Comparison of ENCODE assay signal across 8 cellular contexts in genomic region chr7:143380264-143380645, GRCh38. TPM values are rescaled to one million over a fixed set of nuclear protein-coding genes. Genes with fewer than 3 reads are reported as not detected.
DNase-seq lines count a peak whose midpoint lies in the region; ATAC-seq and FAIRE-seq lines count a peak whose summit lies in the region.

No MANE protein-coding gene starts in this region.

- peak; percentile 59 for ATAC-seq in HG03432 (IDR thresholded peaks at IDR 0.05; ENCODE audit: unreplicated experiment)
- ATAC-seq in activated CD8-positive, alpha-beta T cell treated with anti-CD3 and anti-CD28 coated beads, Interleukin-2, amount 10 ng/mL, durations not matched to agents 7 days and 5 days: peak; percentile 53

- peak overlapping the region; percentile 84 for H3K27ac ChIP-seq in BLaER1

- CTCF ChIA-PET in activated CD8-positive, alpha-beta T cell treated with anti-CD3 and anti-CD28 coated beads, Interleukin-2, amount 10 ng/mL, durations not matched to agents 7 days and 5 days (lab: Charles Lee): interaction anchor here (0.6 to 2.9 kb wide), 27 partner anchors 8 to 164 kb away, joined by 3 to 40 read pairs (median 6); partner anchors contain the start of genes CASP2 and EPHA1

- H3K9me3 ChIP-seq in BLaER1: no peaks in the 10 kb centered on the region

- peak overlapping the region; percentile 91 for H3K27ac Mint-ChIP-seq in activated CD8-positive, alpha-beta T cell treated with anti-CD3 and anti-CD28 coated beads, Interleukin-2, amount 10 ng/mL, durations not matched to agents 7 days and 5 days

- POLR2A ChIA-PET in activated CD8-positive, alpha-beta T cell treated with anti-CD3 and anti-CD28 coated beads, Interleukin-2, amount 10 ng/mL, durations not matched to agents 7 days and 5 days (lab: Charles Lee): interaction anchor here (0.7 to 1.8 kb wide), 16 partner anchors 8 to 573 kb away, joined by 3 to 18 read pairs (median 4); partner anchors contain the start of gene GSTK1

- H3K4me1 Mint-ChIP-seq in activated CD8-positive, alpha-beta T cell treated with anti-CD3 and anti-CD28 coated beads, Interleukin-2, amount 10 ng/mL, durations not matched to agents 7 days and 5 days (ENCODE audit: low read depth): peaks cover 38% of the 10 kb centered on the region

- peaks cover 30% of the 10 kb centered on the region; the same call in 1 of the 2 replicates for H4K20me1 ChIP-seq in BLaER1

- FAIRE-seq in GM19239 (lab: Jason Lieb, UNC): no peak

- peak overlapping the region; percentile 99 for H3K4me2 ChIP-seq in BLaER1

- H3K4me1 ChIP-seq in BLaER1: peaks cover 66% of the 10 kb centered on the region

- H3K9me3 Mint-ChIP-seq in activated CD8-positive, alpha-beta T cell treated with anti-CD3 and anti-CD28 coated beads, Interleukin-2, amount 10 ng/mL, durations not matched to agents 7 days and 5 days (ENCODE audit: insufficient read depth): no peaks in the 10 kb centered on the region

- DNase-seq in GM19239 (ENCODE audit: insufficient read length, low spot score): peak; percentile 77
- DNase-seq in NCI-H69 (lab: John Stamatoyannopoulos, UW): peak; percentile 82
- DNase-seq in activated CD8-positive, alpha-beta T cell treated with anti-CD3 and anti-CD28 coated beads, Interleukin-2, amount 10 ng/mL, durations not matched to agents 7 days and 5 days: peak; percentile 91
- peak; percentile 79 for DNase-seq in effector CD4-positive, alpha-beta T cell
- DNase-seq in medulla oblongata (ENCODE audit: extremely low spot score): peak; percentile 92
- DNase-seq in stimulated activated CD4-positive, alpha-beta T cell treated with anti-CD3 and anti-CD28 coated beads, TNF-alpha, amount 100 ng/mL, for 4 hours (ENCODE audit: low read depth in 3 of 3): peak; percentile 76 to 88 (median 77)

- H3K36me3 ChIP-seq in BLaER1: no peaks in the 10 kb centered on the region

- H3K4me3 ChIP-seq in BLaER1: peak overlapping the region; percentile 93

- no peaks in the 10 kb centered on the region for H3K27me3 Mint-ChIP-seq in activated CD8-positive, alpha-beta T cell treated with anti-CD3 and anti-CD28 coated beads, Interleukin-2, amount 10 ng/mL, durations not matched to agents 7 days and 5 days (ENCODE audit: low read depth)

- H3K4me3 Mint-ChIP-seq in activated CD8-positive, alpha-beta T cell treated with anti-CD3 and anti-CD28 coated beads, Interleukin-2, amount 10 ng/mL, durations not matched to agents 7 days and 5 days: peak overlapping the region; percentile 80

- H3K9ac ChIP-seq in BLaER1: peak overlapping the region; percentile 86

- H3K27me3 ChIP-seq in BLaER1: no peaks in the 10 kb centered on the region

- peaks cover 2% of the 10 kb centered on the region for H3K36me3 Mint-ChIP-seq in activated CD8-positive, alpha-beta T cell treated with anti-CD3 and anti-CD28 coated beads, Interleukin-2, amount 10 ng/mL, durations not matched to agents 7 days and 5 days (ENCODE audit: low read depth)

RNA-seq across cellular contexts. Expression of gene ZYX, which starts 0.9 kb away (rescaled TPM):
- 100 to 1,000 TPM; 179 to 192 TPM for total RNA-seq in activated CD8-positive, alpha-beta T cell treated with anti-CD3 and anti-CD28 coated beads, Interleukin-2, amount 10 ng/mL, durations not matched to agents 7 days and 5 days

RNA-seq across cellular contexts. Expression of gene FAM131B, which starts 17.7 kb away (rescaled TPM):
- total RNA-seq in activated CD8-positive, alpha-beta T cell treated with anti-CD3 and anti-CD28 coated beads, Interleukin-2, amount 10 ng/mL, durations not matched to agents 7 days and 5 days: 1 to 10 TPM; 2.2 to 2.4 TPM

RNA-seq across cellular contexts. Expression of gene EPHA1, which starts 28.4 kb away (rescaled TPM):
- total RNA-seq in activated CD8-positive, alpha-beta T cell treated with anti-CD3 and anti-CD28 coated beads, Interleukin-2, amount 10 ng/mL, durations not matched to agents 7 days and 5 days: 10 to 100 TPM; 12.4 to 15.7 TPM

Comparison
In these comparisons a context has a peak if more than half of its experiments do, and no peak if none do; other contexts are left out.
1. Peak in every context shown above with its lines: DNase-seq, ATAC-seq, H3K4me3 ChIP-seq and H3K27ac ChIP-seq.